Comparison of ENCODE assay signal across 15 cellular contexts in the genomic region with DNA sequence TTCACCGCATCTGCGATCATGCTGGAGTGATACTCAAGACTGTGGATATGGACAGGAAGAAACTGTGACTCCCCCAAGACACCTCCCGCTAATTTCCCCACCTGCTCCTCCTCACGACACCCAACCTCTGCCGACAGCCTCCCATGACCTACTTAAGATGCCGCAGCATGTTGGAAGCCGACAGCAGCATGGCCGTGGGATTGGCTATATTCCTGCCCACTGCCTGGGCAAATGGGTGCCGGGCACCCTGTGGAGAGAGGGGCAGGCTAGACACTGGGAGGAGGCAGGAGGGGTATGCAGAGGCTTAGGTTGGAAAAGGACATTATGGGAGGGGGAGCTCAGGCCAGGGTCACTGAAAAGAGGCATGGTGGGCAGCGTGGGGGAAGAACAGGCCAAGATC.
"Had no signal": no experiment of that assay in that cellular context is flagged by ENCODE, and none has a peak within 500 bp of the region (broad histone marks: within the 10 kb centered on the region; RNA-seq: fewer than 3 reads in every experiment).

No MANE protein-coding gene starts in this region.

- DNase-seq: activated naive CD4-positive, alpha-beta T cell treated with anti-CD3 and anti-CD28 coated beads for 36 hours; amniotic stem cell; body of pancreas; caudate nucleus; colonic mucosa; effector CD8-positive, alpha-beta T cell; foreskin keratinocyte; immature natural killer cell; mesenchymal stem cell; natural killer cell; occipital lobe; stimulated activated CD4-positive, alpha-beta T cell treated with anti-CD3 and anti-CD28 coated beads, Interleukin-4, amount 100 ng/mL, for 1 hour; stimulated activated naive CD4-positive, alpha-beta T cell treated with Interleukin-2 at 50 U/mL for 16 hours; T-helper 9 cell; transverse colon had no signal

- ATAC-seq: body of pancreas, foreskin keratinocyte, natural killer cell had no signal

- H3K27ac ChIP-seq: body of pancreas, colonic mucosa, foreskin keratinocyte, transverse colon had no signal

- H3K9me3 ChIP-seq: body of pancreas, colonic mucosa, transverse colon had no signal

- H3K4me1 ChIP-seq: colonic mucosa, foreskin keratinocyte had no signal

- H3K4me3 Mint-ChIP-seq: activated naive CD4-positive, alpha-beta T cell treated with anti-CD3 and anti-CD28 coated beads for 36 hours; immature natural killer cell; natural killer cell had no signal

- H3K9me3 Mint-ChIP-seq: activated naive CD4-positive, alpha-beta T cell treated with anti-CD3 and anti-CD28 coated beads for 36 hours; immature natural killer cell; natural killer cell had no signal

- H3K4me3 ChIP-seq: body of pancreas, colonic mucosa, transverse colon had no signal

- H3K27me3 ChIP-seq: body of pancreas, colonic mucosa, foreskin keratinocyte, transverse colon had no signal
